ENCODE assay signal across 20 cellular contexts in genomic region chr2:54519841-54520459, GRCh38.
DNase-seq lines count a peak whose midpoint lies in the region; TF ChIP-seq lines count a peak whose summit lies in the region.
"Had no signal": no experiment of that assay in that cellular context is flagged by ENCODE, and none has a peak within 500 bp of the region (broad histone marks: within the 10 kb centered on the region; RNA-seq: fewer than 3 reads in every experiment).

No MANE protein-coding gene starts in this region.

- intact Hi-C loops in MCF 10A (cut with micrococcal nuclease), result loop anchor here (5.0 kb wide), 4 partner anchors 92 to 413 kb away; no protein-coding TSS in a partner anchor
- intact Hi-C loops in activated CD4-positive, alpha-beta T cell treated with anti-CD3 and anti-CD28 coated beads, Interleukin-2, amount 10 ng/mL, durations not matched to agents 24 days and 14 days (cut with micrococcal nuclease), result loop anchor here (5.0 to 10.0 kb wide), 3 partner anchors 202 to 655 kb away; partner anchors contain the start of gene EML6

- no TSS peak for BruUV-seq in MCF 10A (replicated peaks; lab: Mats Ljungman, UMichigan)

- peak overlapping the region; percentile 22 for H3K27ac ChIP-seq in epithelial cell of prostate
- H3K27ac ChIP-seq: adrenal gland, uterus had no signal

- TF ChIP-seq CTCF in HFFc6 (IDR thresholded peaks at IDR 0.05) (no peak), progenitor cell of endocrine pancreas (IDR thresholded peaks at IDR 0.05; ENCODE audit: unreplicated experiment) (no peak), MCF 10A (IDR thresholded peaks at IDR 0.05; ENCODE audit: unreplicated experiment) (no peak)

- H3K4me1 Mint-ChIP-seq in HFFc6 (ENCODE audit: low read depth), result peaks cover 69% of the 10 kb centered on the region
- peaks cover 28% of the 10 kb centered on the region for H3K4me1 Mint-ChIP-seq in progenitor cell of endocrine pancreas (ENCODE audit: low read depth)
- H3K4me1 Mint-ChIP-seq in MCF 10A (ENCODE audit: insufficient read depth, unreplicated experiment), result peaks cover 25% of the 10 kb centered on the region
- peaks cover 16% of the 10 kb centered on the region for H3K4me1 Mint-ChIP-seq in activated CD4-positive, alpha-beta T cell treated with anti-CD3 and anti-CD28 coated beads, Interleukin-2, amount 10 ng/mL, durations not matched to agents 24 days and 14 days

- H3K27ac Mint-ChIP-seq in HFFc6, result peak overlapping the region; percentile 79
- H3K27ac Mint-ChIP-seq in progenitor cell of endocrine pancreas, result peak overlapping the region; percentile 47
- no peak overlapping the region for H3K27ac Mint-ChIP-seq in MCF 10A (ENCODE audit: low read depth, unreplicated experiment)
- H3K27ac Mint-ChIP-seq in activated CD4-positive, alpha-beta T cell treated with anti-CD3 and anti-CD28 coated beads, Interleukin-2, amount 10 ng/mL, durations not matched to agents 24 days and 14 days, result no peak overlapping the region
- H3K27ac Mint-ChIP-seq: natural killer cell treated with Interleukin-12 subunit alpha and Interleukin-12 subunit beta and Interleukin-15 and Interleukin-18, amount 100 ng/mL, for 72 hours had no signal

- peak; percentile 60 for DNase-seq in NCI-H510A treated with DMSO at 0.1 percent for 48 hours (lab: John Stamatoyannopoulos, UW)
- no peak for DNase-seq in NCI-H510A (lab: John Stamatoyannopoulos, UW)
- no peak for DNase-seq in HFFc6
- no peak for DNase-seq in epithelial cell of prostate (ENCODE audit: low read depth, low spot score)
- no peak for DNase-seq in progenitor cell of endocrine pancreas (ENCODE audit: low spot score, unreplicated experiment)
- no peak for DNase-seq in D341Med (ENCODE audit: low spot score)
- no peak for DNase-seq in MCF 10A (ENCODE audit: unreplicated experiment)
- no peak for DNase-seq in activated CD4-positive, alpha-beta T cell treated with anti-CD3 and anti-CD28 coated beads, Interleukin-2, amount 10 ng/mL, durations not matched to agents 24 days and 14 days
- DNase-seq: activated naive CD4-positive, alpha-beta T cell treated with Interleukin-2 at 50 U/mL for 16 hours; activated T-cell treated with anti-CD3 and anti-CD28 coated beads, Interleukin-2, amount 50 U/mL, for 48 hours; adrenal gland; effector CD8-positive, alpha-beta T cell; H7; hippocampal formation; left lung; midbrain; NCI-H1048; uterus had no signal

- H3K4me3 Mint-ChIP-seq in HFFc6, result peak overlapping the region; percentile 33; the same call in 1 of the 2 replicates
- no peak overlapping the region for H3K4me3 Mint-ChIP-seq in progenitor cell of endocrine pancreas (ENCODE audit: low read depth)
- H3K4me3 Mint-ChIP-seq in MCF 10A (ENCODE audit: unreplicated experiment), result no peak overlapping the region
- H3K4me3 Mint-ChIP-seq in activated CD4-positive, alpha-beta T cell treated with anti-CD3 and anti-CD28 coated beads, Interleukin-2, amount 10 ng/mL, durations not matched to agents 24 days and 14 days, result no peak overlapping the region
- H3K4me3 Mint-ChIP-seq: natural killer cell treated with Interleukin-12 subunit alpha and Interleukin-12 subunit beta and Interleukin-15 and Interleukin-18, amount 100 ng/mL, for 72 hours; T-helper 1 cell treated with Interleukin-12 subunit alpha and Interleukin-12 subunit beta and Interleukin-4 antibody, amounts not matched to agents 30 μg/mL and 1 μg/mL, for 36 hours had no signal

- H3K36me3 Mint-ChIP-seq in HFFc6 (ENCODE audit: low read depth) (peaks cover 15% of the 10 kb centered on the region; the same call in 1 of the 2 replicates), progenitor cell of endocrine pancreas (ENCODE audit: insufficient read depth) (no peaks in the 10 kb centered on the region), MCF 10A (ENCODE audit: insufficient read depth, unreplicated experiment) (no peaks in the 10 kb centered on the region)
- no peaks in the 10 kb centered on the region for H3K36me3 Mint-ChIP-seq in activated CD4-positive, alpha-beta T cell treated with anti-CD3 and anti-CD28 coated beads, Interleukin-2, amount 10 ng/mL, durations not matched to agents 24 days and 14 days (ENCODE audit: low read depth)
- H3K36me3 Mint-ChIP-seq: natural killer cell treated with Interleukin-12 subunit alpha and Interleukin-12 subunit beta and Interleukin-15 and Interleukin-18, amount 100 ng/mL, for 72 hours had no signal

- no peaks in the 10 kb centered on the region; the same call in 1 of the 2 replicates for H3K27me3 Mint-ChIP-seq in HFFc6 (ENCODE audit: insufficient read depth)
- no peaks in the 10 kb centered on the region for H3K27me3 Mint-ChIP-seq in progenitor cell of endocrine pancreas
- no peaks in the 10 kb centered on the region for H3K27me3 Mint-ChIP-seq in MCF 10A (ENCODE audit: insufficient read depth, unreplicated experiment)
- peaks cover 28% of the 10 kb centered on the region for H3K27me3 Mint-ChIP-seq in activated CD4-positive, alpha-beta T cell treated with anti-CD3 and anti-CD28 coated beads, Interleukin-2, amount 10 ng/mL, durations not matched to agents 24 days and 14 days

- H3K9me3 Mint-ChIP-seq in HFFc6 (no peaks in the 10 kb centered on the region), progenitor cell of endocrine pancreas (ENCODE audit: low read depth) (no peaks in the 10 kb centered on the region), MCF 10A (ENCODE audit: unreplicated experiment) (no peaks in the 10 kb centered on the region)
- no peaks in the 10 kb centered on the region for H3K9me3 Mint-ChIP-seq in activated CD4-positive, alpha-beta T cell treated with anti-CD3 and anti-CD28 coated beads, Interleukin-2, amount 10 ng/mL, durations not matched to agents 24 days and 14 days
- H3K9me3 Mint-ChIP-seq: natural killer cell treated with Interleukin-12 subunit alpha and Interleukin-12 subunit beta and Interleukin-15 and Interleukin-18, amount 100 ng/mL, for 72 hours; T-helper 1 cell treated with Interleukin-12 subunit alpha and Interleukin-12 subunit beta and Interleukin-4 antibody, amounts not matched to agents 30 μg/mL and 1 μg/mL, for 36 hours had no signal

- POLR2A ChIA-PET in MCF 10A (lab: Yijun Ruan, JAX), result interaction anchor here (1.2 kb wide), 1 partner anchor 37 kb away, joined by 4 read pairs; no protein-coding TSS in a partner anchor

- CTCF ChIA-PET in MCF 10A (lab: Yijun Ruan, JAX), result interaction anchor here (0.5 to 8.3 kb wide), 12 partner anchors 9 to 703 kb away, joined by 3 to 103 read pairs (median 4); no protein-coding TSS in a partner anchor

Comparison
In these comparisons a context has a peak if more than half of its experiments do, and no peak if none do; other contexts are left out.
1. H3K27ac Mint-ChIP-seq: peak in HFFc6 (single experiment) and progenitor cell of endocrine pancreas (single experiment); none in MCF 10A (single experiment) and activated CD4-positive, alpha-beta T cell treated with anti-CD3 and anti-CD28 coated beads, Interleukin-2, amount 10 ng/mL, durations not matched to agents 24 days and 14 days (single experiment).